1 cellular context compared by ENCODE assay signal in the genomic region with DNA sequence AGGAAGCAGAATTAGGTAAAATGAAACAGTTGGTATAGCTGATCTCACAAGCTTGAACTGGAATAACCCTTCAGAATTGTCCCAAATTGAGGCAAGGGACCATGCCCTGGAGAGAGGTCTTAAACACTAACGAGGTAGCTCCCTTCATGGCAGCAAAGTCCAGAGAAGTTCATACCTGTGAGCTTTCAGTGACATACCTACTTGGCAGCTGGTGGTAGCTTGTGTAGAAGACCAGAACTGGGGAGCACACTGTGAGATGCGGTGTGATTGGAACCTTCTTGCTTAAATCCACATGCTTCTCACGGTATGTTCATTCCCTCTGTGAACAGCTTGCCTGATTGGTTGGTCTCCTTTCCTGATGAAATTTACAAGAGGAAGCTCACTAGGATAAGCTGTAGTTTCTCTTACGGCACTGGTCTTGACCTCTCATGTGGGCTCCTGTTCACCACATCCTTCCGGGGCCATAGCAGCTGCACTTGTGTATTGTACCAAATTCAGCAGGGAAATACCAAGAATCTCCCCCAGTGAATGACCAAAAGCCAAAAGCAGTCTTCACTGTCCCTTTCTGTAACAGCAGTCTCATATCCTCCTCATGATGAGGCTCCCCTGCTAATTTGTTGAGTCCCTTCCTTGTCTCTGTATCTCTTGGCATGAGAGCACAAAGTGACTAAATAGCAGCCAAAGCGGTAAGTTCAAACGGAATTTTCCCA.
TF ChIP-seq lines count a peak whose summit lies in the region.

No MANE protein-coding gene starts in this region.

TF ChIP-seq in GM12878, 131 proteins besides CTCF, POLR2A, EP300 and RAD21 (continued from another document):
- TF ChIP-seq, protein P1, sequence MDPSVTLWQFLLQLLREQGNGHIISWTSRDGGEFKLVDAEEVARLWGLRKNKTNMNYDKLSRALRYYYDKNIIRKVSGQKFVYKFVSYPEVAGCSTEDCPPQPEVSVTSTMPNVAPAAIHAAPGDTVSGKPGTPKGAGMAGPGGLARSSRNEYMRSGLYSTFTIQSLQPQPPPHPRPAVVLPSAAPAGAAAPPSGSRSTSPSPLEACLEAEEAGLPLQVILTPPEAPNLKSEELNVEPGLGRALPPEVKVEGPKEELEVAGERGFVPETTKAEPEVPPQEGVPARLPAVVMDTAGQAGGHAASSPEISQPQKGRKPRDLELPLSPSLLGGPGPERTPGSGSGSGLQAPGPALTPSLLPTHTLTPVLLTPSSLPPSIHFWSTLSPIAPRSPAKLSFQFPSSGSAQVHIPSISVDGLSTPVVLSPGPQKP (IDR thresholded peaks at IDR 0.05; ENCODE audit: low read depth, low read length): no peak
- TF ChIP-seq, protein P2, sequence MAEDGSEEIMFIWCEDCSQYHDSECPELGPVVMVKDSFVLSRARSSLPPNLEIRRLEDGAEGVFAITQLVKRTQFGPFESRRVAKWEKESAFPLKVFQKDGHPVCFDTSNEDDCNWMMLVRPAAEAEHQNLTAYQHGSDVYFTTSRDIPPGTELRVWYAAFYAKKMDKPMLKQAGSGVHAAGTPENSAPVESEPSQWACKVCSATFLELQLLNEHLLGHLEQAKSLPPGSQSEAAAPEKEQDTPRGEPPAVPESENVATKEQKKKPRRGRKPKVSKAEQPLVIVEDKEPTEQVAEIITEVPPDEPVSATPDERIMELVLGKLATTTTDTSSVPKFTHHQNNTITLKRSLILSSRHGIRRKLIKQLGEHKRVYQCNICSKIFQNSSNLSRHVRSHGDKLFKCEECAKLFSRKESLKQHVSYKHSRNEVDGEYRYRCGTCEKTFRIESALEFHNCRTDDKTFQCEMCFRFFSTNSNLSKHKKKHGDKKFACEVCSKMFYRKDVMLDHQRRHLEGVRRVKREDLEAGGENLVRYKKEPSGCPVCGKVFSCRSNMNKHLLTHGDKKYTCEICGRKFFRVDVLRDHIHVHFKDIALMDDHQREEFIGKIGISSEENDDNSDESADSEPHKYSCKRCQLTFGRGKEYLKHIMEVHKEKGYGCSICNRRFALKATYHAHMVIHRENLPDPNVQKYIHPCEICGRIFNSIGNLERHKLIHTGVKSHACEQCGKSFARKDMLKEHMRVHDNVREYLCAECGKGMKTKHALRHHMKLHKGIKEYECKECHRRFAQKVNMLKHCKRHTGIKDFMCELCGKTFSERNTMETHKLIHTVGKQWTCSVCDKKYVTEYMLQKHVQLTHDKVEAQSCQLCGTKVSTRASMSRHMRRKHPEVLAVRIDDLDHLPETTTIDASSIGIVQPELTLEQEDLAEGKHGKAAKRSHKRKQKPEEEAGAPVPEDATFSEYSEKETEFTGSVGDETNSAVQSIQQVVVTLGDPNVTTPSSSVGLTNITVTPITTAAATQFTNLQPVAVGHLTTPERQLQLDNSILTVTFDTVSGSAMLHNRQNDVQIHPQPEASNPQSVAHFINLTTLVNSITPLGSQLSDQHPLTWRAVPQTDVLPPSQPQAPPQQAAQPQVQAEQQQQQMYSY (CRISPR knock-in tag; IDR thresholded peaks at IDR 0.05): no peak
- TF ChIP-seq, protein P3, sequence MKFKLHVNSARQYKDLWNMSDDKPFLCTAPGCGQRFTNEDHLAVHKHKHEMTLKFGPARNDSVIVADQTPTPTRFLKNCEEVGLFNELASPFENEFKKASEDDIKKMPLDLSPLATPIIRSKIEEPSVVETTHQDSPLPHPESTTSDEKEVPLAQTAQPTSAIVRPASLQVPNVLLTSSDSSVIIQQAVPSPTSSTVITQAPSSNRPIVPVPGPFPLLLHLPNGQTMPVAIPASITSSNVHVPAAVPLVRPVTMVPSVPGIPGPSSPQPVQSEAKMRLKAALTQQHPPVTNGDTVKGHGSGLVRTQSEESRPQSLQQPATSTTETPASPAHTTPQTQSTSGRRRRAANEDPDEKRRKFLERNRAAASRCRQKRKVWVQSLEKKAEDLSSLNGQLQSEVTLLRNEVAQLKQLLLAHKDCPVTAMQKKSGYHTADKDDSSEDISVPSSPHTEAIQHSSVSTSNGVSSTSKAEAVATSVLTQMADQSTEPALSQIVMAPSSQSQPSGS (IDR thresholded peaks at IDR 0.05; ENCODE audit: low read length): 0 out of 2 replicates have a peak, but pooled peaks have one; percentile 39
- TF ChIP-seq JUNB (IDR thresholded peaks at IDR 0.05) (no peak), BACH1 (IDR thresholded peaks at IDR 0.05; ENCODE audit: borderline replicate concordance) (no peak), SRF (IDR thresholded peaks at IDR 0.05; ENCODE audit: low read depth in 2 of 2, low read length in 2 of 2) (no peak), NR2F1 (conservative IDR thresholded peaks at IDR 0.05) (peak; percentile 94), FOXK2 (IDR thresholded peaks at IDR 0.05) (no peak)
